Comparison of ENCODE assay signal across 29 cellular contexts in the genomic region with DNA sequence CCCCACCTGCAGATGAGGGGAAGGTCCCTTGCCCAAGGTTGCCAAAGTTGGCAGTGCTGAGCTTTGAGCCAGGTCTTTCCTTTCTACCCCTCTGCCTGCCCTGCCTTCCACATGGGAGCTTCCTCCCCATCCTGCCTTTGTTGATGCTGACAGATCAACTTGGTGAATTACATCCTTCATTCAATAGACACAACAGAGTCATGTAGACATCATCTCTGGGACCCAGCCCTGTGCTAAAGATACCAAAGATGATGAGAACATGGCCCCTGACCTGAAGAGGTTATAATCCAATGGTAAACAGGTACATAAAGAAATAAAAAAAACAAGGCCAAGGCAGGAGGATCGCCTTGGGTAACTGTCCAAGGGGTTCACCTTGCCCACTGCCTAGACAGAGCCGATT.
"Had no signal": no experiment of that assay in that cellular context is flagged by ENCODE, and none has a peak within 500 bp of the region (broad histone marks: within the 10 kb centered on the region; RNA-seq: fewer than 3 reads in every experiment).

No MANE protein-coding gene starts in this region.

- H3K27ac ChIP-seq: colonic mucosa, epithelial cell of prostate, esophagus squamous epithelium, gastrocnemius medialis, heart right ventricle, left ventricle myocardium inferior, lower lobe of right lung had no signal

- H3K4me3 Mint-ChIP-seq: dendritic cell treated with granulocyte-macrophage colony-stimulating factor and Interleukin-4, amounts not matched to agents 40 ng/mL and 50 ng/mL, for 4 days; effector memory CD8-positive, alpha-beta T cell; endodermal cell; immature natural killer cell; mesothelial cell of epicardium had no signal

- H3K36me3 Mint-ChIP-seq: mesothelial cell of epicardium had no signal

- H3K27me3 ChIP-seq: colonic mucosa, esophagus squamous epithelium, gastrocnemius medialis, heart right ventricle had no signal

- H3K27ac Mint-ChIP-seq: dendritic cell treated with granulocyte-macrophage colony-stimulating factor and Interleukin-4, amounts not matched to agents 40 ng/mL and 50 ng/mL, for 4 days; effector memory CD8-positive, alpha-beta T cell; endodermal cell; immature natural killer cell; mesothelial cell of epicardium had no signal

- H3K4me1 Mint-ChIP-seq: endodermal cell, immature natural killer cell, mesothelial cell of epicardium had no signal

- H3K27me3 Mint-ChIP-seq: dendritic cell treated with granulocyte-macrophage colony-stimulating factor and Interleukin-4, amounts not matched to agents 40 ng/mL and 50 ng/mL, for 4 days had no signal

- H3K4me1 ChIP-seq: colonic mucosa, esophagus squamous epithelium, gastrocnemius medialis, heart right ventricle, left ventricle myocardium inferior, lower lobe of right lung had no signal

- ATAC-seq: effector memory CD8-positive, alpha-beta T cell; esophagus mucosa; gastrocnemius medialis; heart right ventricle; left colon; left lobe of liver; lower lobe of right lung; mucosa of descending colon had no signal

- DNase-seq: cerebellar nuclear complex; colonic mucosa; cortex of kidney; effector CD8-positive, alpha-beta T cell; effector memory CD8-positive, alpha-beta T cell; endodermal cell; erythroblast; esophagus squamous epithelium; foreskin fibroblast; foreskin melanocyte; gastrocnemius medialis; glutamatergic neuron; heart right ventricle; hippocampal formation; immature natural killer cell; islet precursor cell; kidney; kidney glomerular epithelial cell; left colon; left ventricle myocardium inferior; lower lobe of right lung; mesenchymal stem cell; mucosa of descending colon had no signal

- FAIRE-seq: endometrium, kidney had no signal

- H3K4me3 ChIP-seq: colonic mucosa, esophagus squamous epithelium, gastrocnemius medialis, heart right ventricle, left ventricle myocardium inferior, lower lobe of right lung, mucosa of descending colon had no signal

- H3K9me3 Mint-ChIP-seq: dendritic cell treated with granulocyte-macrophage colony-stimulating factor and Interleukin-4, amounts not matched to agents 40 ng/mL and 50 ng/mL, for 4 days; effector memory CD8-positive, alpha-beta T cell; endodermal cell; immature natural killer cell; mesothelial cell of epicardium had no signal

- H3K9me3 ChIP-seq: colonic mucosa, esophagus squamous epithelium, gastrocnemius medialis, heart right ventricle, left ventricle myocardium inferior, lower lobe of right lung, mucosa of descending colon had no signal
